In the genomic region with DNA sequence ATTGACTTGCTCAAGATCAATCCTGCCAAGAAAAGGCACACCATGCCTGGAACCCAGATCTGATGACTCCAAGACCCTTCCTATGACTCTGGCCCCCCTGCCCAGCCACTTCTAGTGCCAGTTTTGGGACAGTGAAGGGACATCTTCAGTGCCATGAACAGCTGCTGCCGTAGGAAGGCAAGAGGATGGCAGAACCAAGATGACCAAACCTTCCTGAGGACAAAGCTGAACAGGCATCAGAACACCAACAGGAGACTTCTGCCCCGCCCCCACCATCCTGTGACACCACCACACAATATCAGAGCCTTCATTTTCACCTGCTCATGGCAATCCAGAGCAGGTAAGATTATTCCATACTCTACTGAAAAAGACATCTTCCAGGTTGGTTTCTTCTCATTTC, we compare ENCODE assay signal across 22 cellular contexts.
"Had no signal": no experiment of that assay in that cellular context is flagged by ENCODE, and none has a peak within 500 bp of the region (broad histone marks: within the 10 kb centered on the region; RNA-seq: fewer than 3 reads in every experiment).

No MANE protein-coding gene starts in this region.

- H3K4me1 Mint-ChIP-seq: neural progenitor cell had no signal

- H3K27ac Mint-ChIP-seq: activated CD4-positive, alpha-beta T cell treated with anti-CD3 and anti-CD28 coated beads, Interleukin-2, amount 10 ng/mL, durations not matched to agents 7 days and 5 days; activated T-cell treated with anti-CD3 and anti-CD28 coated beads, Interleukin-2, amount 50 U/mL, for 72 hours; neural progenitor cell; T-helper 2 cell treated with Interferon-gamma antibody and Interleukin-4, amounts not matched to agents 5 μg/mL and 100 μg/mL, for 36 hours had no signal

- H3K9me3 ChIP-seq: adrenal gland, colonic mucosa, upper lobe of left lung had no signal

- H3K4me3 Mint-ChIP-seq: activated CD4-positive, alpha-beta T cell treated with anti-CD3 and anti-CD28 coated beads, Interleukin-2, amount 10 ng/mL, durations not matched to agents 7 days and 5 days; activated naive CD4-positive, alpha-beta T cell treated with anti-CD3 and anti-CD28 coated beads, Interleukin-2, amount 50 U/mL, for 24 hours; activated T-cell treated with anti-CD3 and anti-CD28 coated beads, Interleukin-2, amount 50 U/mL, for 72 hours; naive B cell; neural progenitor cell; T-helper 2 cell treated with Interferon-gamma antibody and Interleukin-4, amounts not matched to agents 5 μg/mL and 100 μg/mL, for 36 hours had no signal

- H3K4me1 ChIP-seq: colonic mucosa, neural progenitor cell had no signal

- DNase-seq: activated CD4-positive, alpha-beta T cell treated with anti-CD3 and anti-CD28 coated beads, Interleukin-2, amount 10 ng/mL, durations not matched to agents 7 days and 5 days; activated effector memory CD4-positive, alpha-beta T cell treated with anti-CD3 and anti-CD28 coated beads, Interleukin-2, amount 50 U/mL, for 16 hours; activated T-cell treated with anti-CD3 and anti-CD28 coated beads, Interleukin-2, amount 50 U/mL, for 72 hours; brain microvascular endothelial cell; colonic mucosa; kidney glomerular epithelial cell; left lung; naive B cell; posterior cingulate gyrus; SK-N-SH; stimulated activated CD4-positive, alpha-beta T cell treated with anti-CD3 and anti-CD28 coated beads, Interleukin-2, amount 100 ng/mL, for 48 hours; stimulated activated CD8-positive, alpha-beta memory T cell treated with anti-CD3 and anti-CD28 coated beads, Interleukin-4, amount 100 ng/mL, for 48 hours; stimulated activated naive CD4-positive, alpha-beta T cell had no signal

- H3K4me3 ChIP-seq: adrenal gland, ascending aorta, colonic mucosa, left lung, lung, neural progenitor cell, upper lobe of left lung had no signal

- H3K27ac ChIP-seq: adrenal gland, ascending aorta, brain microvascular endothelial cell, colonic mucosa, left lung, neural progenitor cell, upper lobe of left lung, VCaP had no signal

- H3K27me3 Mint-ChIP-seq: activated CD4-positive, alpha-beta T cell treated with anti-CD3 and anti-CD28 coated beads, Interleukin-2, amount 10 ng/mL, durations not matched to agents 7 days and 5 days; activated naive CD4-positive, alpha-beta T cell treated with anti-CD3 and anti-CD28 coated beads, Interleukin-2, amount 50 U/mL, for 24 hours; naive B cell had no signal

- H3K27me3 ChIP-seq: adrenal gland, ascending aorta, brain microvascular endothelial cell, colonic mucosa, left lung, neural progenitor cell, upper lobe of left lung had no signal

- ATAC-seq: activated CD4-positive, CD25-positive, alpha-beta regulatory T cell treated with anti-CD3 and anti-CD28 coated beads, Interleukin-2, amount 50 U/mL, for 24 hours; activated T-cell treated with anti-CD3 and anti-CD28 coated beads, Interleukin-2, amount 50 U/mL, for 72 hours; left lung had no signal
